Comparison of ENCODE assay signal across 25 cellular contexts in genomic region chr7:113209449-113210203, GRCh38.
A peak's percentile ranks its signal among the peaks of the same experiment; 100 is the strongest.
DNase-seq lines count a peak whose midpoint lies in the region; ATAC-seq, FAIRE-seq and TF ChIP-seq lines count a peak whose summit lies in the region.
"Had no signal": no experiment of that assay in that cellular context is flagged by ENCODE, and none has a peak within 500 bp of the region (broad histone marks: within the 10 kb centered on the region; RNA-seq: fewer than 3 reads in every experiment).

No MANE protein-coding gene starts in this region.

- H3K9me3 ChIP-seq in fibroblast of lung (ENCODE audit: control insufficient read depth, insufficient read depth, low read depth, low read length) = no peaks in the 10 kb centered on the region
- H3K9me3 ChIP-seq: right atrium auricular region had no signal

- H4K20me1 ChIP-seq in fibroblast of lung (ENCODE audit: control insufficient read depth, extremely low read depth, insufficient read depth, low read length) = no peaks in the 10 kb centered on the region

- FAIRE-seq in D721Med (lab: Jason Lieb, UNC) = no peak

- H2AFZ ChIP-seq in fibroblast of lung (ENCODE audit: low read length) = no peak overlapping the region

- H3K36me3 ChIP-seq in fibroblast of lung (ENCODE audit: control insufficient read depth, insufficient read depth, low read length) = no peaks in the 10 kb centered on the region
- H3K36me3 ChIP-seq: right atrium auricular region had no signal

- no peak overlapping the region for H3K9ac ChIP-seq in fibroblast of lung (ENCODE audit: insufficient read depth, low read length)

- no peaks in the 10 kb centered on the region for H3K79me2 ChIP-seq in fibroblast of lung (ENCODE audit: control insufficient read depth, insufficient read depth, low read length)

- H3K4me2 ChIP-seq in fibroblast of lung (ENCODE audit: extremely low read depth, insufficient read depth, low read length) = no peak overlapping the region

- peak; percentile 35; the same call in 1 of the 3 replicates for ATAC-seq in SK-N-SH treated with all-trans-retinoic acid at 6 μM for 48 hours
- ATAC-seq: natural killer cell had no signal

- TF ChIP-seq CTCF in fibroblast of lung (conservative IDR thresholded peaks at IDR 0.05 in 1 of 2, IDR thresholded peaks at IDR 0.05 in 1 of 2; ENCODE audit: low read depth in 1 of 2, low read length in 2 of 2) = no peak
- no peak for TF ChIP-seq CTCF in D721Med (IDR thresholded peaks at IDR 0.05; ENCODE audit: insufficient read depth, missing control alignments)

- H3K4me1 ChIP-seq in fibroblast of lung (ENCODE audit: control insufficient read depth, extremely low read depth, insufficient read depth, low read length) = no peaks in the 10 kb centered on the region
- H3K4me1 ChIP-seq: right atrium auricular region had no signal

- H3K27me3 ChIP-seq in fibroblast of lung (ENCODE audit: control insufficient read depth, insufficient read depth, low read length) = no peaks in the 10 kb centered on the region
- H3K27me3 ChIP-seq: right atrium auricular region had no signal

- no peak overlapping the region for H3K4me3 ChIP-seq in fibroblast of lung (replicated peaks in 1 of 4; ENCODE audit: control extremely low read depth in 1 of 4, insufficient read depth in 1 of 4, low read depth in 3 of 4, low read length in 4 of 4)
- H3K4me3 ChIP-seq: right atrium auricular region had no signal

- DNase-seq in DMS53 (lab: John Stamatoyannopoulos, UW) (peak; percentile 10), DMS53 treated with DMSO at 0.1 percent for 48 hours (lab: John Stamatoyannopoulos, UW; ENCODE audit: unreplicated experiment) (no peak), fibroblast of lung (ENCODE audit: low read depth in 2 of 2) (peak; percentile 11 to 36), retina (peak; percentile 9), D721Med (ENCODE audit: insufficient read length, low spot score) (no peak), GF-D8 (lab: John Stamatoyannopoulos, UW) (no peak), HuH-7 (ENCODE audit: low spot score) (no peak)
- DNase-seq: activated CD4-positive, alpha-beta T cell treated with anti-CD3 and anti-CD28 coated beads for 4 hours; activated naive CD4-positive, alpha-beta T cell treated with anti-CD3 and anti-CD28 coated beads, Interleukin-2, amount 10 ng/mL, durations not matched to agents 7 days and 5 days; aorta; glutamatergic neuron; H9; KBM-7; midbrain; natural killer cell; NCI-H1048; NCI-H2029; NCI-H345; NCI-H774; SIG-M5; stimulated activated CD4-positive, alpha-beta T cell treated with anti-CD3 and anti-CD28 coated beads, Interleukin-15, amount 100 ng/mL, for 24 hours; T-helper 1 cell had no signal

- no peak overlapping the region for H3K27ac ChIP-seq in fibroblast of lung (ENCODE audit: insufficient read depth, low read length)
- H3K27ac ChIP-seq: 22Rv1, right atrium auricular region had no signal

TF ChIP-seq in SK-N-SH treated with all-trans-retinoic acid at 6 μM for 48 hours, 23 proteins besides CTCF, POLR2A, EP300 and RAD21:
- TF ChIP-seq ZC3H10 (CRISPR knock-in tag; IDR thresholded peaks at IDR 0.05) = no peak

Comparison
In these comparisons a context has a peak if more than half of its experiments do, and no peak if none do; other contexts are left out.
1. DNase-seq: peak in DMS53 (single experiment), fibroblast of lung (2 of 2) and retina (single experiment); none in DMS53 treated with DMSO at 0.1 percent for 48 hours (single experiment), D721Med (single experiment), GF-D8 (single experiment) and HuH-7 (single experiment).